ENCODE assay signal across 8 cellular contexts in genomic region chr17:73231841-73232586, GRCh38. TPM values are rescaled to one million over a fixed set of nuclear protein-coding genes. Genes with fewer than 3 reads are reported as not detected.
DNase-seq lines count a peak whose midpoint lies in the region; ATAC-seq and TF ChIP-seq lines count a peak whose summit lies in the region.

No MANE protein-coding gene starts in this region.

- peak overlapping the region; percentile 99 for H3K4me3 Mint-ChIP-seq in dendritic cell treated with granulocyte-macrophage colony-stimulating factor and Interleukin-4, amounts not matched to agents 40 ng/mL and 50 ng/mL, for 4 days

- no peaks in the 10 kb centered on the region for H3K27me3 ChIP-seq in left lung

- no peaks in the 10 kb centered on the region for H3K9me3 Mint-ChIP-seq in dendritic cell treated with granulocyte-macrophage colony-stimulating factor and Interleukin-4, amounts not matched to agents 40 ng/mL and 50 ng/mL, for 4 days

- TF ChIP-seq CTCF in C4-2B (conservative IDR thresholded peaks at IDR 0.05), result no peak; the same call in 1 of the 2 replicates
- TF ChIP-seq CTCF in left lung (IDR thresholded peaks at IDR 0.05), result peak in 1 of 2 donors; percentile 45

- no peaks in the 10 kb centered on the region for H3K9me3 ChIP-seq in left lung

- peaks cover 45% of the 10 kb centered on the region for H3K36me3 Mint-ChIP-seq in dendritic cell treated with granulocyte-macrophage colony-stimulating factor and Interleukin-4, amounts not matched to agents 40 ng/mL and 50 ng/mL, for 4 days (ENCODE audit: low read depth)

- H3K4me3 ChIP-seq in left lung, result peak overlapping the region; percentile 78 to 100

- H3K27me3 Mint-ChIP-seq in dendritic cell treated with granulocyte-macrophage colony-stimulating factor and Interleukin-4, amounts not matched to agents 40 ng/mL and 50 ng/mL, for 4 days, result no peaks in the 10 kb centered on the region

- H3K27ac ChIP-seq in C4-2B (peak overlapping the region; percentile 91), left lung (peak overlapping the region; percentile 62 to 72)

- peaks cover 51% of the 10 kb centered on the region for H3K4me1 Mint-ChIP-seq in dendritic cell treated with granulocyte-macrophage colony-stimulating factor and Interleukin-4, amounts not matched to agents 40 ng/mL and 50 ng/mL, for 4 days (ENCODE audit: low read depth)

- ATAC-seq in GM19351 (IDR thresholded peaks at IDR 0.05; ENCODE audit: unreplicated experiment) (peak; percentile 71), HG03520 (IDR thresholded peaks at IDR 0.05; ENCODE audit: unreplicated experiment) (peak; percentile 74), left lung (peak; percentile 98)

- intact Hi-C loops in dendritic cell treated with granulocyte-macrophage colony-stimulating factor and Interleukin-4, amounts not matched to agents 40 ng/mL and 50 ng/mL, for 4 days (cut with micrococcal nuclease), result loop anchor here (2.0 to 10.0 kb wide), 3 partner anchors 39 to 245 kb away; partner anchors contain the start of genes CDC42EP4 and COG1
- intact Hi-C loops in left lung (cut with DNase I), result no loop called here

- H3K36me3 ChIP-seq in left lung, result peaks cover 0 to 14% of the 10 kb centered on the region in 2 donors

- DNase-seq in NCI-H69 (lab: John Stamatoyannopoulos, UW), result peak; percentile 99
- DNase-seq in activated CD4-positive, alpha-beta T cell treated with anti-CD3 and anti-CD28 coated beads, Interleukin-2, amount 50 U/mL, for 1 hour, result peak; percentile 96
- DNase-seq in left lung, result peak; percentile 96 to 100
- peak; percentile 97 for DNase-seq in stimulated activated CD4-positive, alpha-beta T cell treated with anti-CD3 and anti-CD28 coated beads, Interleukin-2, amount 100 ng/mL, for 4 hours (ENCODE audit: low read depth)

- peak overlapping the region; percentile 92 for H3K27ac Mint-ChIP-seq in dendritic cell treated with granulocyte-macrophage colony-stimulating factor and Interleukin-4, amounts not matched to agents 40 ng/mL and 50 ng/mL, for 4 days

- peaks cover 0 to 59% of the 10 kb centered on the region in 2 donors for H3K4me1 ChIP-seq in left lung

RNA-seq across cellular contexts. Expression of gene CPSF4L, which starts 29.7 kb away (rescaled TPM):
- total RNA-seq in left lung, result not detected

RNA-seq across cellular contexts. Expression of gene COG1, which starts 39.2 kb away (rescaled TPM):
- total RNA-seq in left lung, result 10 to 100 TPM; 30.7 to 32.2 TPM

Comparison
In these comparisons a context has a peak if more than half of its experiments do, and no peak if none do; other contexts are left out.
1. Peak in every context shown above with its lines: DNase-seq, ATAC-seq, H3K4me3 ChIP-seq and H3K27ac ChIP-seq.